16 cellular contexts compared by ENCODE assay signal in the genomic region with DNA sequence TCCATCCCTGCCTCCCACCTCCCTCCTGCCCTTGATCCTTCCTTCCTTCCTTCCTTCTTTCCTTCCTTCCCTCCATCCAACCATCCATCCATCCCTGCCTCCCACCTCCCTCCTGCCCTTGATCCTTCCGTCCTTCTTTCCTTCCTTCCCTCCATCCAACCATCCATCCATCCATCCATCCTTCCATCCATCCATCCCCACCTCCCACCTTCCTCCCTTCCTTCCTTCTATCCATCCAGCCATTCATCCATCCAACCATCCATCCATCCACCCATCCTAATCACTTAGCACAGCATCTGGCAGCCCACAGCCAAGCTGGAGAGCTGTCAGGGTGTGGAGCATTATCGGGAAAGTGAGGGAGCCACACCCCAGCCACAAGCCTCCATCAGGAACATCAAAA. TPM values are rescaled to one million over a fixed set of nuclear protein-coding genes. Genes with fewer than 3 reads are reported as not detected.
DNase-seq lines count a peak whose midpoint lies in the region; ATAC-seq and TF ChIP-seq lines count a peak whose summit lies in the region.
"Had no signal": no experiment of that assay in that cellular context is flagged by ENCODE, and none has a peak within 500 bp of the region (broad histone marks: within the 10 kb centered on the region; RNA-seq: fewer than 3 reads in every experiment).

No MANE protein-coding gene starts in this region.

- no peak overlapping the region for H3K4me3 Mint-ChIP-seq in activated CD4-positive, alpha-beta memory T cell treated with anti-CD3 and anti-CD28 coated beads for 36 hours
- no peak overlapping the region for H3K4me3 Mint-ChIP-seq in activated CD4-positive, alpha-beta memory T cell treated with anti-CD3 and anti-CD28 coated beads, Interleukin-2, amount 10 ng/mL, durations not matched to agents 7 days and 5 days
- no peak overlapping the region for H3K4me3 Mint-ChIP-seq in endodermal cell
- H3K4me3 Mint-ChIP-seq: CD8-positive, alpha-beta memory T cell had no signal

- H3K9me3 ChIP-seq in endodermal cell (ENCODE audit: control insufficient read depth, low read length) (no peaks in the 10 kb centered on the region), trophoblast cell (ENCODE audit: insufficient read depth, low read depth, low read length) (peaks cover 9% of the 10 kb centered on the region), tibial artery (no peaks in the 10 kb centered on the region), gastrocnemius medialis (no peaks in the 10 kb centered on the region)
- H3K9me3 ChIP-seq: BLaER1, Caco-2 had no signal

- H3K27ac Mint-ChIP-seq in activated CD4-positive, alpha-beta memory T cell treated with anti-CD3 and anti-CD28 coated beads for 36 hours, result no peak overlapping the region
- no peak overlapping the region for H3K27ac Mint-ChIP-seq in activated CD4-positive, alpha-beta memory T cell treated with anti-CD3 and anti-CD28 coated beads, Interleukin-2, amount 10 ng/mL, durations not matched to agents 7 days and 5 days
- H3K27ac Mint-ChIP-seq in endodermal cell, result no peak overlapping the region
- H3K27ac Mint-ChIP-seq: CD8-positive, alpha-beta memory T cell had no signal

- no peak overlapping the region for H3K14ac ChIP-seq in trophoblast cell (ENCODE audit: low read length)

- no peak overlapping the region for H3K4me2 ChIP-seq in trophoblast cell (ENCODE audit: low read length)
- H3K4me2 ChIP-seq: BLaER1 had no signal

- no peak overlapping the region for H2BK5ac ChIP-seq in trophoblast cell (ENCODE audit: low read depth, low read length, poor library complexity)

- H2BK120ac ChIP-seq in trophoblast cell (ENCODE audit: insufficient read depth, low read length, poor library complexity), result no peak overlapping the region

- H3K27me3 Mint-ChIP-seq in activated CD4-positive, alpha-beta memory T cell treated with anti-CD3 and anti-CD28 coated beads for 36 hours, result no peaks in the 10 kb centered on the region
- H3K27me3 Mint-ChIP-seq in activated CD4-positive, alpha-beta memory T cell treated with anti-CD3 and anti-CD28 coated beads, Interleukin-2, amount 10 ng/mL, durations not matched to agents 7 days and 5 days, result peaks cover 12% of the 10 kb centered on the region
- H3K27me3 Mint-ChIP-seq in endodermal cell (ENCODE audit: insufficient read depth), result peaks cover 44% of the 10 kb centered on the region
- H3K27me3 Mint-ChIP-seq: CD8-positive, alpha-beta memory T cell had no signal

- H3K36me3 ChIP-seq in endodermal cell (ENCODE audit: control insufficient read depth, insufficient read depth, low read length), result no peaks in the 10 kb centered on the region
- H3K36me3 ChIP-seq in trophoblast cell (ENCODE audit: control insufficient read depth in 1 of 2, insufficient read depth in 2 of 2, low read length in 2 of 2), result no peaks in the 10 kb centered on the region
- H3K36me3 ChIP-seq in tibial artery, result peaks cover 0 to 16% (median 0%) of the 10 kb centered on the region in 3 donors
- no peaks in the 10 kb centered on the region for H3K36me3 ChIP-seq in gastrocnemius medialis
- H3K36me3 ChIP-seq: BLaER1 had no signal

- no peak overlapping the region for H4K12ac ChIP-seq in trophoblast cell (ENCODE audit: low read depth, low read length)

- H3K9me3 Mint-ChIP-seq in activated CD4-positive, alpha-beta memory T cell treated with anti-CD3 and anti-CD28 coated beads for 36 hours, result no peaks in the 10 kb centered on the region
- no peaks in the 10 kb centered on the region for H3K9me3 Mint-ChIP-seq in activated CD4-positive, alpha-beta memory T cell treated with anti-CD3 and anti-CD28 coated beads, Interleukin-2, amount 10 ng/mL, durations not matched to agents 7 days and 5 days
- peaks cover 22% of the 10 kb centered on the region for H3K9me3 Mint-ChIP-seq in endodermal cell
- H3K9me3 Mint-ChIP-seq: CD8-positive, alpha-beta memory T cell had no signal

- no peak for TF ChIP-seq CTCF in endodermal cell (conservative IDR thresholded peaks at IDR 0.05)
- TF ChIP-seq CTCF in tibial artery (IDR thresholded peaks at IDR 0.05), result no peak
- no peak for TF ChIP-seq CTCF in gastrocnemius medialis (IDR thresholded peaks at IDR 0.05 in 4 of 5, conservative IDR thresholded peaks at IDR 0.05 in 1 of 5)

- no peak overlapping the region for H3K23ac ChIP-seq in trophoblast cell (ENCODE audit: low read length)

- no peak overlapping the region for H2AFZ ChIP-seq in trophoblast cell (ENCODE audit: insufficient read depth, low read length, poor library complexity)
- H2AFZ ChIP-seq: GM23248 had no signal

- no peaks in the 10 kb centered on the region for H3K79me2 ChIP-seq in trophoblast cell (ENCODE audit: control insufficient read depth, insufficient read depth, low read length, poor library complexity)

- peak; percentile 1 for DNase-seq in activated CD4-positive, alpha-beta memory T cell treated with anti-CD3 and anti-CD28 coated beads for 36 hours
- no peak for DNase-seq in activated CD4-positive, alpha-beta memory T cell treated with anti-CD3 and anti-CD28 coated beads, Interleukin-2, amount 10 ng/mL, durations not matched to agents 7 days and 5 days
- DNase-seq in endodermal cell, result peak; percentile 16
- DNase-seq in trophoblast cell, result no peak
- DNase-seq in tibial artery, result peak; percentile 1 to 12
- DNase-seq in gastrocnemius medialis, result no peak
- DNase-seq: Caco-2; CD8-positive, alpha-beta memory T cell; DMS53; GF-D8; GM23248; H7 had no signal

- CTCF ChIA-PET in activated CD4-positive, alpha-beta memory T cell treated with anti-CD3 and anti-CD28 coated beads for 36 hours (lab: Charles Lee), result no interaction called here
- CTCF ChIA-PET in activated CD4-positive, alpha-beta memory T cell treated with anti-CD3 and anti-CD28 coated beads, Interleukin-2, amount 10 ng/mL, durations not matched to agents 7 days and 5 days (lab: Charles Lee), result no interaction called here

- no peak overlapping the region for H3K18ac ChIP-seq in trophoblast cell (ENCODE audit: low read length)

- no peak overlapping the region for H3K4me3 ChIP-seq in endodermal cell (ENCODE audit: low read length)
- H3K4me3 ChIP-seq in trophoblast cell (ENCODE audit: low read depth, low read length), result peak overlapping the region; percentile 2
- no peak overlapping the region for H3K4me3 ChIP-seq in tibial artery
- no peak overlapping the region for H3K4me3 ChIP-seq in gastrocnemius medialis
- H3K4me3 ChIP-seq: BLaER1, GM23248 had no signal

- H3K36me3 Mint-ChIP-seq in activated CD4-positive, alpha-beta memory T cell treated with anti-CD3 and anti-CD28 coated beads for 36 hours, result no peaks in the 10 kb centered on the region
- peaks cover 3% of the 10 kb centered on the region for H3K36me3 Mint-ChIP-seq in activated CD4-positive, alpha-beta memory T cell treated with anti-CD3 and anti-CD28 coated beads, Interleukin-2, amount 10 ng/mL, durations not matched to agents 7 days and 5 days (ENCODE audit: low read depth)
- no peaks in the 10 kb centered on the region for H3K36me3 Mint-ChIP-seq in endodermal cell (ENCODE audit: low read depth)
- H3K36me3 Mint-ChIP-seq: CD8-positive, alpha-beta memory T cell had no signal

- H2AK5ac ChIP-seq in trophoblast cell (ENCODE audit: low read length), result no peak overlapping the region

- H3K27ac ChIP-seq in endodermal cell (ENCODE audit: low read depth, low read length), result no peak overlapping the region
- no peak overlapping the region for H3K27ac ChIP-seq in trophoblast cell (ENCODE audit: low read depth, low read length)
- no peak overlapping the region for H3K27ac ChIP-seq in tibial artery
- no peak overlapping the region for H3K27ac ChIP-seq in gastrocnemius medialis
- H3K27ac ChIP-seq: 22Rv1, BLaER1, GM23248 had no signal

- H3K27me3 ChIP-seq in endodermal cell (ENCODE audit: control insufficient read depth, insufficient read depth, low read length, poor library complexity, severe bottlenecking) (no peaks in the 10 kb centered on the region), trophoblast cell (ENCODE audit: insufficient read depth, low read length) (no peaks in the 10 kb centered on the region), tibial artery (no peaks in the 10 kb centered on the region), gastrocnemius medialis (no peaks in the 10 kb centered on the region)
- H3K27me3 ChIP-seq: BLaER1 had no signal

- H3K79me1 ChIP-seq in trophoblast cell (ENCODE audit: low read length), result no peaks in the 10 kb centered on the region

- no peaks in the 10 kb centered on the region for H3K4me1 Mint-ChIP-seq in activated CD4-positive, alpha-beta memory T cell treated with anti-CD3 and anti-CD28 coated beads for 36 hours (ENCODE audit: low read depth)
- no peaks in the 10 kb centered on the region for H3K4me1 Mint-ChIP-seq in activated CD4-positive, alpha-beta memory T cell treated with anti-CD3 and anti-CD28 coated beads, Interleukin-2, amount 10 ng/mL, durations not matched to agents 7 days and 5 days
- peaks cover 6% of the 10 kb centered on the region for H3K4me1 Mint-ChIP-seq in endodermal cell
- H3K4me1 Mint-ChIP-seq: CD8-positive, alpha-beta memory T cell had no signal

- H3K9ac ChIP-seq in endodermal cell (ENCODE audit: extremely low read depth, low read length, poor library complexity, severe bottlenecking), result no peak overlapping the region
- H3K9ac ChIP-seq in trophoblast cell (ENCODE audit: low read length), result no peak overlapping the region
- H3K9ac ChIP-seq: BLaER1, GM23248 had no signal

- intact Hi-C loops in activated CD4-positive, alpha-beta memory T cell treated with anti-CD3 and anti-CD28 coated beads for 36 hours (cut with micrococcal nuclease), result no loop called here
- intact Hi-C loops in tibial artery (cut with DNase I; ENCODE audit: low total_unique reads), result no loop called here
- intact Hi-C loops in gastrocnemius medialis (cut with DNase I; ENCODE audit: low total_unique reads), result no loop called here

- no peak overlapping the region for H3K4ac ChIP-seq in trophoblast cell (ENCODE audit: low read depth, low read length)

- H2BK12ac ChIP-seq in trophoblast cell (ENCODE audit: low read length), result no peak overlapping the region

- no peak for ATAC-seq in gastrocnemius medialis
- ATAC-seq in GM21528 (IDR thresholded peaks at IDR 0.05; ENCODE audit: low FRiP score, unreplicated experiment), result no peak
- no peak for ATAC-seq in GM19023 (IDR thresholded peaks at IDR 0.05; ENCODE audit: unreplicated experiment)

- no peak for TF ChIP-seq POLR2A in gastrocnemius medialis (IDR thresholded peaks at IDR 0.05)

- in situ Hi-C loops in gastrocnemius medialis (cut with MboI; ENCODE audit: low sequenced_read_pairs in 4 of 4), result no loop called here

- no peak overlapping the region for H4K8ac ChIP-seq in trophoblast cell (ENCODE audit: low read depth, low read length)

- H4K91ac ChIP-seq in trophoblast cell (ENCODE audit: low read depth, low read length), result no peak overlapping the region

- POLR2A ChIA-PET in activated CD4-positive, alpha-beta memory T cell treated with anti-CD3 and anti-CD28 coated beads for 36 hours (lab: Charles Lee), result no interaction called here
- POLR2A ChIA-PET in activated CD4-positive, alpha-beta memory T cell treated with anti-CD3 and anti-CD28 coated beads, Interleukin-2, amount 10 ng/mL, durations not matched to agents 7 days and 5 days (lab: Charles Lee), result no interaction called here

- 80 to 83% methylated on average over 1 to 2 of the region's 2 CpGs for WGBS in endodermal cell (ENCODE audit: insufficient coverage in 1 of 2, insufficient read length in 1 of 2), 2 experiments
- 100% methylated on average over 1 of the region's 2 CpGs for WGBS in trophoblast cell (ENCODE audit: extremely low coverage, insufficient coverage, insufficient read length)

- H3K4me1 ChIP-seq in endodermal cell (ENCODE audit: control insufficient read depth, insufficient read depth, low read length) (no peaks in the 10 kb centered on the region), trophoblast cell (ENCODE audit: control insufficient read depth in 1 of 2, insufficient read depth in 2 of 2, low read length in 2 of 2) (no peaks in the 10 kb centered on the region), tibial artery (no peaks in the 10 kb centered on the region), gastrocnemius medialis (no peaks in the 10 kb centered on the region)
- H3K4me1 ChIP-seq: Caco-2 had no signal

RNA-seq across cellular contexts. Expression of a gene that starts 54.5 kb away (rescaled TPM):
- 1 to 10 TPM; 5.4 to 5.8 TPM for total RNA-seq in activated CD4-positive, alpha-beta memory T cell treated with anti-CD3 and anti-CD28 coated beads for 36 hours
- 10 to 100 TPM; 13.4 to 13.9 TPM for total RNA-seq in activated CD4-positive, alpha-beta memory T cell treated with anti-CD3 and anti-CD28 coated beads, Interleukin-2, amount 10 ng/mL, durations not matched to agents 7 days and 5 days
- total RNA-seq in endodermal cell (10 to 100 TPM in 1 of 2 donors, 1 to 10 TPM in 1; 7.9 to 11.5 TPM), gastrocnemius medialis (10 to 100 TPM; 10.6 to 22.7 (median 15.5) TPM)
- polyA plus RNA-seq in endodermal cell (2013, experiment 1 of 2), result 11.3 TPM
- 10.2 TPM for polyA plus RNA-seq in endodermal cell (2013, experiment 2 of 2)
- polyA plus RNA-seq in trophoblast cell (2013), result 3.4 and 3.7 TPM in 2 replicates

RNA-seq across cellular contexts. Expression of a gene that starts 56.9 kb away (rescaled TPM):
- total RNA-seq in activated CD4-positive, alpha-beta memory T cell treated with anti-CD3 and anti-CD28 coated beads for 36 hours, result 100 to 1,000 TPM; 167 to 173 TPM
- total RNA-seq in activated CD4-positive, alpha-beta memory T cell treated with anti-CD3 and anti-CD28 coated beads, Interleukin-2, amount 10 ng/mL, durations not matched to agents 7 days and 5 days, result 100 to 1,000 TPM; 183 to 188 TPM
- total RNA-seq in endodermal cell (10 to 100 TPM; 22.5 to 40.7 TPM), gastrocnemius medialis (1 to 10 TPM; 5.8 to 8.5 (median 6.9) TPM)
- polyA plus RNA-seq in endodermal cell (2013, experiment 1 of 2), result 38.0 TPM
- 36.9 TPM for polyA plus RNA-seq in endodermal cell (2013, experiment 2 of 2)
- polyA plus RNA-seq in trophoblast cell (2013), result 27.2 and 28.1 TPM in 2 replicates

Comparison
In these comparisons a context has a peak if more than half of its experiments do, and no peak if none do; other contexts are left out.
1. DNase-seq: peak in activated CD4-positive, alpha-beta memory T cell treated with anti-CD3 and anti-CD28 coated beads for 36 hours (single experiment), endodermal cell (single experiment) and tibial artery (2 of 2); none in activated CD4-positive, alpha-beta memory T cell treated with anti-CD3 and anti-CD28 coated beads, Interleukin-2, amount 10 ng/mL, durations not matched to agents 7 days and 5 days (single experiment), trophoblast cell (0 of 2) and gastrocnemius medialis (0 of 2).
2. RNA of a gene that starts 56.9 kb away (total RNA-seq): 183 to 188 TPM in activated CD4-positive, alpha-beta memory T cell treated with anti-CD3 and anti-CD28 coated beads, Interleukin-2, amount 10 ng/mL, durations not matched to agents 7 days and 5 days and 167 to 173 TPM in activated CD4-positive, alpha-beta memory T cell treated with anti-CD3 and anti-CD28 coated beads for 36 hours; 22.5 to 40.7 TPM in endodermal cell and 5.8 to 8.5 TPM in gastrocnemius medialis; every median in the first group is over 4 times any median in the second.